ENCODE assay signal across 22 cellular contexts in the genomic region with DNA sequence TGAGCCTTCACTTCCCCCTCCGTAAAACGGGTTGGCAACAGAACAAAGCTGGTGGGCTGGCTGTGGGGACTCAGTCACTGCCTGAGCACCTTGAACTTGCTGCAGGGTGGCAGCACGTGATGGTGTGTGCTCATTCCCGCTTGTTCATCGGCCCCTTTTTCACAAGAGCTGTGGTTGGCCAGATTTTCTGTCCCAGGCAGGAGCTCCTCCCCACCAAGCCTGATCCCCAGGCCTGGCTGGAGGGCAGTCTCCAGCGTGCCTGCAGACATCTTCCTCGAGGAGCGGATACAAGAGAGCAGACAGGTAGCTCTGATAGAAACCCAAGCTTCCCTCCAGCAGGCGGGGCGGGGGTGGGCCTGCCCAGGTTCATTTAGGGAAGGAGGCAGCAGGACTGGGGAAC.
DNase-seq lines count a peak whose midpoint lies in the region; ATAC-seq and TF ChIP-seq lines count a peak whose summit lies in the region.
"Had no signal": no experiment of that assay in that cellular context is flagged by ENCODE, and none has a peak within 500 bp of the region (broad histone marks: within the 10 kb centered on the region; RNA-seq: fewer than 3 reads in every experiment).

No MANE protein-coding gene starts in this region.

- CTCF ChIA-PET in WTC11 (lab: Charles Lee): interaction anchor here (0.6 to 9.2 kb wide), 10 partner anchors 10 to 178 kb away, joined by 3 to 114 read pairs (median 6); no protein-coding TSS in a partner anchor

- DNase-seq in right cardiac atrium: peak in 2 of 3 donors; percentile 9 to 33
- DNase-seq in Right ventricle myocardium superior: no peak
- peak; percentile 30 for DNase-seq in WTC11 (ENCODE audit: low spot score)
- DNase-seq in iPS-NIHi7 (ENCODE audit: extremely low spot score): peak; percentile 61
- peak; percentile 81 for DNase-seq in osteoblast (ENCODE audit: insufficient read length, low spot score, missing footprints)
- no peak for DNase-seq in NCI-H1694 treated with DMSO at 0.1 percent for 48 hours (lab: John Stamatoyannopoulos, UW)
- no peak for DNase-seq in OCI-M1 (lab: John Stamatoyannopoulos, UW)
- DNase-seq: ACHN; CD4-positive, alpha-beta T cell; COR-L47; DMS79; GOT3; Kasumi-1; NCI-H1436; NCI-H1930; NCI-H510A; NCI-H748 treated with DMSO at 0.1 percent for 48 hours had no signal

- H3K4me3 ChIP-seq in right cardiac atrium (ENCODE audit: low read length): no peak overlapping the region
- no peak overlapping the region for H3K4me3 ChIP-seq in osteoblast (ENCODE audit: insufficient read depth, low read length)
- H3K4me3 ChIP-seq: BLaER1 had no signal

- H3K4me1 Mint-ChIP-seq in WTC11: no peaks in the 10 kb centered on the region

- no peaks in the 10 kb centered on the region for H3K36me3 ChIP-seq in osteoblast (ENCODE audit: insufficient read depth, low read length)

- WGBS in right cardiac atrium: 86% methylated on average over 10 of the region's 10 CpGs

- H3K9me3 Mint-ChIP-seq in WTC11: no peaks in the 10 kb centered on the region
- H3K9me3 Mint-ChIP-seq: CD4-positive, alpha-beta T cell had no signal

- POLR2A ChIA-PET in WTC11 (lab: Charles Lee): interaction anchor here (0.6 to 0.7 kb wide), 2 partner anchors 26 to 603 kb away, joined by 3 to 7 read pairs; no protein-coding TSS in a partner anchor

- no peaks in the 10 kb centered on the region for H3K4me1 ChIP-seq in right cardiac atrium (ENCODE audit: control insufficient read depth, insufficient read depth, low read length)
- no peaks in the 10 kb centered on the region for H3K4me1 ChIP-seq in osteoblast (ENCODE audit: insufficient read depth, low read length)
- H3K4me1 ChIP-seq: BLaER1 had no signal

- TF ChIP-seq CTCF in WTC11 (IDR thresholded peaks at IDR 0.05) (no peak), osteoblast (IDR thresholded peaks at IDR 0.05; ENCODE audit: extremely low read depth, low read depth, low read length) (no peak)

- no peak overlapping the region for H3K4me3 Mint-ChIP-seq in WTC11
- H3K4me3 Mint-ChIP-seq: CD4-positive, alpha-beta T cell had no signal

- H4K20me1 ChIP-seq in osteoblast (ENCODE audit: insufficient read depth, low read length): no peaks in the 10 kb centered on the region
- H4K20me1 ChIP-seq: BLaER1 had no signal

- H3K36me3 Mint-ChIP-seq in WTC11: no peaks in the 10 kb centered on the region

- H3K27ac Mint-ChIP-seq in WTC11: peak overlapping the region; percentile 23; the same call in 1 of the 2 replicates
- H3K27ac Mint-ChIP-seq: CD4-positive, alpha-beta T cell had no signal

- ATAC-seq in right cardiac atrium: no peak
- no peak for ATAC-seq in Right ventricle myocardium superior (ENCODE audit: poor library complexity)
- peak; percentile 58 for ATAC-seq in WTC11
- no peak for ATAC-seq in GM19467 (IDR thresholded peaks at IDR 0.05; ENCODE audit: unreplicated experiment)
- ATAC-seq: Panc1, SK-N-SH treated with all-trans-retinoic acid at 6 μM for 48 hours had no signal

- no peaks in the 10 kb centered on the region for H3K27me3 ChIP-seq in right cardiac atrium (ENCODE audit: control insufficient read depth, insufficient read depth)
- no peaks in the 10 kb centered on the region for H3K27me3 ChIP-seq in osteoblast (ENCODE audit: insufficient read depth, low read length)
- H3K27me3 ChIP-seq: BLaER1 had no signal

- no peaks in the 10 kb centered on the region for H3K79me2 ChIP-seq in osteoblast (ENCODE audit: insufficient read depth, low read length)

- H3K4me2 ChIP-seq in osteoblast (ENCODE audit: insufficient read depth, low read length): no peak overlapping the region
- H3K4me2 ChIP-seq: BLaER1 had no signal

- H2AFZ ChIP-seq in osteoblast (ENCODE audit: low read length): no peak overlapping the region

- no peaks in the 10 kb centered on the region for H3K27me3 Mint-ChIP-seq in WTC11 (ENCODE audit: low read depth)
- H3K27me3 Mint-ChIP-seq: CD4-positive, alpha-beta T cell had no signal

- H3K9me3 ChIP-seq in right cardiac atrium (ENCODE audit: control insufficient read depth, low read length): no peaks in the 10 kb centered on the region
- no peaks in the 10 kb centered on the region for H3K9me3 ChIP-seq in osteoblast (ENCODE audit: low read depth, low read length)
- H3K9me3 ChIP-seq: BLaER1 had no signal

- H3K27ac ChIP-seq in right cardiac atrium (ENCODE audit: low read length): no peak overlapping the region
- H3K27ac ChIP-seq in osteoblast (ENCODE audit: low read depth, low read length): no peak overlapping the region
- H3K27ac ChIP-seq: 22Rv1, BLaER1 had no signal

- intact Hi-C loops in right cardiac atrium (cut with DNase I): loop anchor here in 2 of 4 donors (5.0 to 10.0 kb wide), 2 partner anchors 104 to 106 kb away; a partner anchor contains a TSS
- intact Hi-C loops in Right ventricle myocardium superior (cut with DNase I): no loop called here

TF ChIP-seq in WTC11, 78 proteins besides CTCF, POLR2A, EP300 and RAD21:
- TF ChIP-seq TP53 (CRISPR knock-in tag; IDR thresholded peaks at IDR 0.05): no peak
- TF ChIP-seq, protein P1, sequence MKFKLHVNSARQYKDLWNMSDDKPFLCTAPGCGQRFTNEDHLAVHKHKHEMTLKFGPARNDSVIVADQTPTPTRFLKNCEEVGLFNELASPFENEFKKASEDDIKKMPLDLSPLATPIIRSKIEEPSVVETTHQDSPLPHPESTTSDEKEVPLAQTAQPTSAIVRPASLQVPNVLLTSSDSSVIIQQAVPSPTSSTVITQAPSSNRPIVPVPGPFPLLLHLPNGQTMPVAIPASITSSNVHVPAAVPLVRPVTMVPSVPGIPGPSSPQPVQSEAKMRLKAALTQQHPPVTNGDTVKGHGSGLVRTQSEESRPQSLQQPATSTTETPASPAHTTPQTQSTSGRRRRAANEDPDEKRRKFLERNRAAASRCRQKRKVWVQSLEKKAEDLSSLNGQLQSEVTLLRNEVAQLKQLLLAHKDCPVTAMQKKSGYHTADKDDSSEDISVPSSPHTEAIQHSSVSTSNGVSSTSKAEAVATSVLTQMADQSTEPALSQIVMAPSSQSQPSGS (CRISPR knock-in tag; IDR thresholded peaks at IDR 0.05; ENCODE audit: borderline replicate concordance, low read depth): no peak
- TF ChIP-seq, protein P2, sequence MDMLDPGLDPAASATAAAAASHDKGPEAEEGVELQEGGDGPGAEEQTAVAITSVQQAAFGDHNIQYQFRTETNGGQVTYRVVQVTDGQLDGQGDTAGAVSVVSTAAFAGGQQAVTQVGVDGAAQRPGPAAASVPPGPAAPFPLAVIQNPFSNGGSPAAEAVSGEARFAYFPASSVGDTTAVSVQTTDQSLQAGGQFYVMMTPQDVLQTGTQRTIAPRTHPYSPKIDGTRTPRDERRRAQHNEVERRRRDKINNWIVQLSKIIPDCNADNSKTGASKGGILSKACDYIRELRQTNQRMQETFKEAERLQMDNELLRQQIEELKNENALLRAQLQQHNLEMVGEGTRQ (CRISPR knock-in tag; IDR thresholded peaks at IDR 0.05): peak; percentile 40

Comparison
In these comparisons a context has a peak if more than half of its experiments do, and no peak if none do; other contexts are left out.
1. DNase-seq: peak in right cardiac atrium (2 of 3), WTC11 (single experiment), iPS-NIHi7 (single experiment) and osteoblast (single experiment); none in Right ventricle myocardium superior (single experiment), NCI-H1694 treated with DMSO at 0.1 percent for 48 hours (single experiment) and OCI-M1 (single experiment).